ENCODE assay signal across 16 cellular contexts in genomic region chr12:1499351-1499750, GRCh38.
"Had no signal": no experiment of that assay in that cellular context is flagged by ENCODE, and none has a peak within 500 bp of the region (broad histone marks: within the 10 kb centered on the region; RNA-seq: fewer than 3 reads in every experiment).

No MANE protein-coding gene starts in this region.

- H3K9me3 ChIP-seq: esophagus squamous epithelium, neutrophil, tibial nerve had no signal

- DNase-seq: activated CD4-positive, alpha-beta T cell treated with anti-CD3 and anti-CD28 coated beads, Interleukin-2, amount 50 U/mL, for 4 hours; activated CD4-positive, CD25-positive, alpha-beta regulatory T cell treated with anti-CD3 and anti-CD28 coated beads, Interleukin-2, amount 50 U/mL, for 72 hours; activated gamma-delta T cell treated with Interleukin-2 at 50 U/mL for 16 hours; activated naive CD8-positive, alpha-beta T cell treated with anti-CD3 and anti-CD28 coated beads for 36 hours; activated T-cell treated with anti-CD3 and anti-CD28 coated beads, Interleukin-2, amount 50 U/mL, for 4 hours; esophagus squamous epithelium; foreskin melanocyte; kidney glomerular epithelial cell; midbrain; naive B cell; posterior cingulate gyrus had no signal

- ATAC-seq: activated T-cell treated with anti-CD3 and anti-CD28 coated beads, Interleukin-2, amount 50 U/mL, for 4 hours; SK-N-SH treated with all-trans-retinoic acid at 6 μM for 48 hours had no signal

- H3K79me2 ChIP-seq: hepatocyte had no signal

- H3K27me3 ChIP-seq: esophagus squamous epithelium, hepatocyte, tibial nerve had no signal

- H2AFZ ChIP-seq: hepatocyte had no signal

- H3K4me3 ChIP-seq: esophagus squamous epithelium, hepatocyte, smooth muscle cell, tibial nerve had no signal

- H3K27ac ChIP-seq: esophagus squamous epithelium, hepatocyte, neutrophil, tibial nerve had no signal

- H3K36me3 ChIP-seq: esophagus squamous epithelium, neutrophil had no signal

- H3K4me2 ChIP-seq: hepatocyte, smooth muscle cell had no signal
